1 cellular context compared by ENCODE assay signal in the genomic region with DNA sequence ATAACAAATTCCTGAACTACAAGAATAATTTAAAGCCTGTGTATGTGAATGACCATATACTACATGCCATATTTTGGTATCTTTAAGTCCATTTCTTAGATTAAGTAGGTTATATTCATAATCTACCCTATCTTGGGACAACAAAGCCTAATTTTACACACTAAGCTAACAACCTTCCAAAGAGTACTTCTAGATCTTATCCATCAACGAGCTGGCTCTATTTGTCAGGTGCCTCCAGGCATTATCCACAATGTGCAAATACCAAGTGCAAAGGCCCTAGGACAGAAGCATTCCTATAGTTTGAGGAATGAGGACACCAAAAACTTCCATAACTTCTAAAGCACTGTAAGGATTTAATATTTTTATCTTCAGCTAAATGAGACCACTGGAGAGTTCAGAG.
TF ChIP-seq lines count a peak whose summit lies in the region.

No MANE protein-coding gene starts in this region.

TF ChIP-seq in GM23338, 12 proteins besides CTCF, POLR2A, EP300 and RAD21:
- TF ChIP-seq EZH2 (IDR thresholded peaks at IDR 0.05; ENCODE audit: low read depth, unreplicated experiment) (no peak), POLR2AphosphoS5 (IDR thresholded peaks at IDR 0.05; ENCODE audit: low read depth) (no peak), ETS1 (IDR thresholded peaks at IDR 0.05) (no peak), JUNB (IDR thresholded peaks at IDR 0.05; ENCODE audit: unreplicated experiment) (no peak), NANOG (IDR thresholded peaks at IDR 0.05; ENCODE audit: borderline replicate concordance) (no peak)
